ENCODE assay signal across 11 cellular contexts in genomic region chr5:1101991-1102713, GRCh38. TPM values are rescaled to one million over a fixed set of nuclear protein-coding genes. Genes with fewer than 3 reads are reported as not detected.
DNase-seq lines count a peak whose midpoint lies in the region; ATAC-seq and TF ChIP-seq lines count a peak whose summit lies in the region.
"Had no signal": no experiment of that assay in that cellular context is flagged by ENCODE, and none has a peak within 500 bp of the region (broad histone marks: within the 10 kb centered on the region; RNA-seq: fewer than 3 reads in every experiment).

No MANE protein-coding gene starts in this region.

- H3K4me1 Mint-ChIP-seq in T-helper 1 cell treated with Interleukin-12 subunit alpha and Interleukin-12 subunit beta and Interleukin-4 antibody, amounts not matched to agents 30 μg/mL and 1 μg/mL, for 36 hours (ENCODE audit: low read depth) = peaks cover 41% of the 10 kb centered on the region
- peaks cover 38 to 42% of the 10 kb centered on the region in 2 donors for H3K4me1 Mint-ChIP-seq in effector memory CD8-positive, alpha-beta T cell (ENCODE audit: low read depth in 2 of 2)

- intact Hi-C loops in thyroid gland (cut with DNase I) = no loop called here

- H3K27me3 ChIP-seq in thyroid gland (no peaks in the 10 kb centered on the region), brain microvascular endothelial cell (replicated peaks) (peaks cover 4% of the 10 kb centered on the region)

- H3K9me3 ChIP-seq in thyroid gland = no peaks in the 10 kb centered on the region

- H3K27ac ChIP-seq in thyroid gland = peak overlapping the region; percentile 36 to 95 (median 46)
- no peak overlapping the region for H3K27ac ChIP-seq in brain microvascular endothelial cell
- H3K27ac ChIP-seq: 22Rv1 had no signal

- H3K4me3 ChIP-seq in thyroid gland (replicated peaks in 1 of 3) = no peak overlapping the region
- H3K4me3 ChIP-seq in brain microvascular endothelial cell (ENCODE audit: low read depth, low read length) = no peak overlapping the region

- H3K27ac Mint-ChIP-seq in T-helper 1 cell treated with Interleukin-12 subunit alpha and Interleukin-12 subunit beta and Interleukin-4 antibody, amounts not matched to agents 30 μg/mL and 1 μg/mL, for 36 hours = peak overlapping the region; percentile 57
- peak overlapping the region; percentile 59 to 87 for H3K27ac Mint-ChIP-seq in effector memory CD8-positive, alpha-beta T cell

- DNase-seq in T-helper 1 cell (no peak), lung microvascular endothelial cell (ENCODE audit: low read depth in 2 of 2) (peak; percentile 32 to 55), thyroid gland (peak; percentile 56 to 70), SK-N-DZ (ENCODE audit: low spot score) (no peak), brain microvascular endothelial cell (no peak)
- DNase-seq in effector memory CD8-positive, alpha-beta T cell = no peak

- no peaks in the 10 kb centered on the region for H3K9me3 Mint-ChIP-seq in T-helper 1 cell treated with Interleukin-12 subunit alpha and Interleukin-12 subunit beta and Interleukin-4 antibody, amounts not matched to agents 30 μg/mL and 1 μg/mL, for 36 hours
- no peaks in the 10 kb centered on the region for H3K9me3 Mint-ChIP-seq in effector memory CD8-positive, alpha-beta T cell
- H3K9me3 Mint-ChIP-seq: activated naive CD4-positive, alpha-beta T cell treated with anti-CD3 and anti-CD28 coated beads, Interleukin-2, amount 50 U/mL, for 72 hours had no signal

- H3K36me3 ChIP-seq in thyroid gland (no peaks in the 10 kb centered on the region), brain microvascular endothelial cell (replicated peaks) (no peaks in the 10 kb centered on the region)

- peak in 1 of 2 donors; percentile 13 for TF ChIP-seq POLR2A in thyroid gland (IDR thresholded peaks at IDR 0.05)

- H3K4me1 ChIP-seq in thyroid gland = peaks cover 56 to 61% of the 10 kb centered on the region in 2 donors

- H3K4me3 Mint-ChIP-seq in T-helper 1 cell treated with Interleukin-12 subunit alpha and Interleukin-12 subunit beta and Interleukin-4 antibody, amounts not matched to agents 30 μg/mL and 1 μg/mL, for 36 hours = peak overlapping the region; percentile 2
- peak overlapping the region; percentile 62 to 68 for H3K4me3 Mint-ChIP-seq in effector memory CD8-positive, alpha-beta T cell

- in situ Hi-C loops in brain microvascular endothelial cell (cut with HindIII; ENCODE audit: low pct_ligation_motif_present, low sequenced_read_pairs) = no loop called here

- 29 to 38% methylated on average over 16 of the region's 22 CpGs for WGBS in thyroid gland, 2 donors

- H3K36me3 Mint-ChIP-seq in T-helper 1 cell treated with Interleukin-12 subunit alpha and Interleukin-12 subunit beta and Interleukin-4 antibody, amounts not matched to agents 30 μg/mL and 1 μg/mL, for 36 hours (ENCODE audit: low read depth) = peaks cover 12% of the 10 kb centered on the region
- H3K36me3 Mint-ChIP-seq in effector memory CD8-positive, alpha-beta T cell (ENCODE audit: insufficient read depth) = peaks cover 41% of the 10 kb centered on the region

- TF ChIP-seq CTCF in thyroid gland (IDR thresholded peaks at IDR 0.05) (no peak), brain microvascular endothelial cell (IDR thresholded peaks at IDR 0.05; ENCODE audit: low read depth, low read length, missing control alignments) (no peak)

- no peak for ATAC-seq in effector memory CD8-positive, alpha-beta T cell (replicated peaks)
- ATAC-seq in HG03342 (IDR thresholded peaks at IDR 0.05; ENCODE audit: unreplicated experiment) = no peak
- ATAC-seq: activated naive CD4-positive, alpha-beta T cell treated with anti-CD3 and anti-CD28 coated beads, Interleukin-2, amount 50 U/mL, for 72 hours; HCT116 had no signal

- H3K27me3 Mint-ChIP-seq in T-helper 1 cell treated with Interleukin-12 subunit alpha and Interleukin-12 subunit beta and Interleukin-4 antibody, amounts not matched to agents 30 μg/mL and 1 μg/mL, for 36 hours (ENCODE audit: low read depth) = no peaks in the 10 kb centered on the region
- H3K27me3 Mint-ChIP-seq in effector memory CD8-positive, alpha-beta T cell = no peaks in the 10 kb centered on the region

RNA-seq across cellular contexts. Expression of gene SLC12A7, which starts 9.7 kb away (rescaled TPM):
- total RNA-seq in lung microvascular endothelial cell (13.9 and 32.5 TPM in 2 replicates), thyroid gland (10 to 100 TPM; 26.1 to 41.6 (median 29.1) TPM)
- polyA plus RNA-seq in SK-N-DZ (2014; cell fraction: cytosol; rRNA removed) = 0.28 and 0.56 TPM in 2 replicates
- 0.99 and 6.8 TPM in 2 replicates for polyA plus RNA-seq in SK-N-DZ (2014; cell fraction: nucleus; rRNA removed)

Comparison
In these comparisons a context has a peak if more than half of its experiments do, and no peak if none do; other contexts are left out.
1. DNase-seq: peak in lung microvascular endothelial cell (2 of 2) and thyroid gland (2 of 2); none in T-helper 1 cell (0 of 5), effector memory CD8-positive, alpha-beta T cell (0 of 3), SK-N-DZ (single experiment) and brain microvascular endothelial cell (single experiment).